ENCODE assay signal across 16 cellular contexts in the genomic region with DNA sequence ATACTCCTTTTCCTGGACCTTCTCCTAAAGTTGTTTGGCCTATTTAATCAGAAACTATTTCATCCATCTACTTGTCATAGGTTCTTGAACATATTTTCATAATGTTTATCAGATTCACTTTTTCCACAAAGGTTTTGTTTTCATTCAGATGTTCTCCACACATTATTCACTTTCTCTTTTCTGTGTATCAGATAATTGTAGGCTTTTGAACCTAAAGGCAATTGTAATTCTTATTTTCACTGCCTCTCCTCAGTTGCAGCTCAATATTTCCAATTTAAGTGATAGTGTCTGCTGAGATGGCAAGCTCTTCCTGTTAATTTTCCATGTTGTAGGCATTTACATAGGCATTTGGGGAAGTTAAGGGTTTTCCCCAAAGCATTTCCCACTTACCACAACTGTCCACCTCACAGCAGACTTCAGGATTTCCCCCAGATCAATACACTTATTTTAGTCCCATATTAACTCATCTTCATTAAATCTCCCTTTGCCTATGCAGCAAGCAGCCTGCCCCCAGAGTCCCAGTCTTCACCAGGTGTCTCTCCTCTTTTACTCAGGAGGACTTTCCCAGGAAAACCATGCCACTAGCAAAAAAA. TPM values are rescaled to one million over a fixed set of nuclear protein-coding genes. Genes with fewer than 3 reads are reported as not detected.
"Had no signal": no experiment of that assay in that cellular context is flagged by ENCODE, and none has a peak within 500 bp of the region (broad histone marks: within the 10 kb centered on the region; RNA-seq: fewer than 3 reads in every experiment).

No MANE protein-coding gene starts in this region.

- H3K4me1 ChIP-seq: ascending aorta, right atrium auricular region had no signal

- H3K27ac ChIP-seq: ascending aorta, dorsolateral prefrontal cortex, neutrophil, right atrium auricular region, skin epidermis had no signal

- H3K36me3 Mint-ChIP-seq: mesothelial cell of epicardium had no signal

- H3K9me3 ChIP-seq: ascending aorta, neutrophil, right atrium auricular region had no signal

- DNase-seq: activated CD4-positive, alpha-beta T cell treated with anti-CD3 and anti-CD28 coated beads for 1 hour; dorsolateral prefrontal cortex; hypothalamus; kidney glomerular epithelial cell; SHP77 treated with DMSO at 0.1 percent for 48 hours; stimulated activated CD4-positive, alpha-beta T cell treated with anti-CD3 and anti-CD28 coated beads, Interleukin-4, amount 100 ng/mL, for 4 hours; substantia nigra; T-helper 9 cell; trophoblast cell had no signal

- H3K4me1 Mint-ChIP-seq: mesothelial cell of epicardium had no signal

- H3K4me3 Mint-ChIP-seq: mesothelial cell of epicardium had no signal

- H3K4me3 ChIP-seq: ascending aorta, dorsolateral prefrontal cortex, right atrium auricular region, skin epidermis had no signal

- H3K27ac Mint-ChIP-seq: mesothelial cell of epicardium had no signal

- H3K27me3 ChIP-seq: ascending aorta, neutrophil, right atrium auricular region had no signal

- H3K36me3 ChIP-seq: ascending aorta, neutrophil, right atrium auricular region had no signal

RNA-seq across cellular contexts. Expression of a gene that starts 12.3 kb away (rescaled TPM):
- total RNA-seq: glomerular endothelial cell, myocyte had no signal
